11 cellular contexts compared by ENCODE assay signal in the genomic region with DNA sequence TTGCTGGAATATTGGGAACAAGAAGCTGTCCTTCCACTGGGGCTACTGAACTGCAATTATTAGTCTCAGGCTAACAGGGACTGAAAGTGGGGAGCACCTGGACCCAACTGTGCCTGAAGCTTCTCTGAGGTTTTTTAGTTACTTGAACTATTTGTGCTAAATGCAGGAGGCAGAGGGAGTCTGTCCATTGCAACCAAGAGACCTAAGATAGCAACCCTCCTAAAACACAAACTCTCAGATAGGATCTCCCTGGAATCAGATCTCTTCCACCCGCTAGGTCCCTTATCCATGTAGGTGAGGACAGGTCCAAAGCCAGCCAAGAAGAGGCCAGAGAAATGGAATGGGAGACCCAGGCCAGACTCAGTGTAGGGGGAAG. TPM values are rescaled to one million over a fixed set of nuclear protein-coding genes. Genes with fewer than 3 reads are reported as not detected.
A peak's percentile ranks its signal among the peaks of the same experiment; 100 is the strongest.
DNase-seq lines count a peak whose midpoint lies in the region; ATAC-seq, FAIRE-seq and TF ChIP-seq lines count a peak whose summit lies in the region.
"Had no signal": no experiment of that assay in that cellular context is flagged by ENCODE, and none has a peak within 500 bp of the region (broad histone marks: within the 10 kb centered on the region; RNA-seq: fewer than 3 reads in every experiment).

No MANE protein-coding gene starts in this region.

- peaks cover 71% of the 10 kb centered on the region for H3K4me1 ChIP-seq in keratinocyte (ENCODE audit: control insufficient read depth, extremely low read depth, insufficient read depth, low read length)

- intact Hi-C loops in CD14-positive monocyte (cut with micrococcal nuclease): loop anchor here (5.0 to 10.0 kb wide), 2 partner anchors 38 to 46 kb away; no protein-coding TSS in a partner anchor

- H3K4me3 Mint-ChIP-seq in CD14-positive monocyte: no peak overlapping the region
- H3K4me3 Mint-ChIP-seq: IgD-negative memory B cell had no signal

- no peak overlapping the region for H2AFZ ChIP-seq in keratinocyte (ENCODE audit: control insufficient read depth, low read length)

- H3K9ac ChIP-seq in keratinocyte (ENCODE audit: control insufficient read depth, extremely low read depth, insufficient read depth, low read length): peak overlapping the region; percentile 4

- H4K20me1 ChIP-seq in keratinocyte (ENCODE audit: control insufficient read depth, extremely low read depth, insufficient read depth, low read length): peaks cover 14% of the 10 kb centered on the region

- dilution Hi-C loops in keratinocyte (cut with MboI; ENCODE audit: extremely low pct_ligation_motif_present, low sequenced_read_pairs): no loop called here

- no peak for FAIRE-seq in keratinocyte (lab: Jason Lieb, UNC)

- peaks cover 73% of the 10 kb centered on the region for H3K4me1 Mint-ChIP-seq in CD14-positive monocyte

- no peak overlapping the region for H3K4me3 ChIP-seq in keratinocyte (ENCODE audit: control insufficient read depth in 2 of 3, extremely low read depth in 1 of 3, insufficient read depth in 2 of 3, low read depth in 1 of 3, low read length in 3 of 3)

- H3K36me3 ChIP-seq in keratinocyte (ENCODE audit: control insufficient read depth in 2 of 2, extremely low read depth in 1 of 2, insufficient read depth in 2 of 2, low read length in 2 of 2): peaks cover 4 to 6% of the 10 kb centered on the region in 2 experiments

- TF ChIP-seq CTCF in keratinocyte (optimal IDR thresholded peaks at IDR 0.05 in 1 of 3, IDR thresholded peaks at IDR 0.05 in 1 of 3, conservative IDR thresholded peaks at IDR 0.05 in 1 of 3; ENCODE audit: extremely low read depth in 1 of 3, insufficient read depth in 2 of 3, low read length in 3 of 3): no peak
- no peak for TF ChIP-seq CTCF in CD14-positive monocyte (IDR thresholded peaks at IDR 0.05)

- no peaks in the 10 kb centered on the region for H3K27me3 ChIP-seq in keratinocyte (ENCODE audit: control insufficient read depth, extremely low read depth, insufficient read depth, low read length)

- peaks cover 0 to 2% (median 0%) of the 10 kb centered on the region in 3 donors for H3K27me3 Mint-ChIP-seq in CD14-positive monocyte (ENCODE audit: low read depth in 3 of 3)

- DNase-seq in HT-29 (ENCODE audit: low spot score) (peak; percentile 66), amniotic epithelial cell (ENCODE audit: low read depth) (peak; percentile 39), keratinocyte (ENCODE audit: low read depth, low spot score) (no peak), substantia nigra (lab: John Stamatoyannopoulos, UW) (no peak), RKO (ENCODE audit: low spot score) (no peak), NCI-H1436 (lab: John Stamatoyannopoulos, UW) (no peak), CD14-positive monocyte (ENCODE audit: low spot score) (no peak)
- DNase-seq: activated naive CD4-positive, alpha-beta T cell; stimulated activated CD4-positive, alpha-beta T cell treated with anti-CD3 and anti-CD28 coated beads, Interleukin-4, amount 100 ng/mL, for 24 hours had no signal

- peak overlapping the region in 2 of 7 donors; percentile 48 to 54 for H3K27ac Mint-ChIP-seq in CD14-positive monocyte

- no peak for ATAC-seq in HG03045 (IDR thresholded peaks at IDR 0.05; ENCODE audit: unreplicated experiment)

- peaks cover 2% of the 10 kb centered on the region for H3K9me1 ChIP-seq in keratinocyte (ENCODE audit: control insufficient read depth, extremely low read depth, insufficient read depth, low read length)

- peaks cover 29 to 44% of the 10 kb centered on the region in 2 donors for H3K36me3 Mint-ChIP-seq in CD14-positive monocyte

- H3K9me3 Mint-ChIP-seq in CD14-positive monocyte: peaks cover 0 to 2% (median 0%) of the 10 kb centered on the region in 7 donors
- H3K9me3 Mint-ChIP-seq: IgD-negative memory B cell had no signal

- H3K4me2 ChIP-seq in keratinocyte (ENCODE audit: control insufficient read depth, extremely low read depth, insufficient read depth, low read depth, low read length): peak overlapping the region; percentile 66

- H3K79me2 ChIP-seq in keratinocyte (ENCODE audit: control insufficient read depth, insufficient read depth, low read length): peaks cover 77% of the 10 kb centered on the region

- H3K27ac ChIP-seq in keratinocyte (ENCODE audit: control insufficient read depth, insufficient read depth, low read length) (peak overlapping the region; percentile 23), substantia nigra (ENCODE audit: low read depth, low read length, poor library complexity, severe bottlenecking) (peak overlapping the region; percentile 85)

- H3K9me3 ChIP-seq in keratinocyte (ENCODE audit: control insufficient read depth, low read depth, low read length): no peaks in the 10 kb centered on the region

RNA-seq across cellular contexts. Expression of gene NCOR2, which starts 58.1 kb away (rescaled TPM):
- 93.6 and 114 TPM in 2 replicates for total RNA-seq in HT-29 (2014; rRNA removed; shearing (Covaris generic))
- polyA plus RNA-seq in keratinocyte (4.7 to 10.3 TPM (median 5.0 TPM) in 3 replicates), CD14-positive monocyte (1 to 10 TPM; 4.7 to 5.5 TPM)
- 31.0 TPM for polyA plus RNA-seq in keratinocyte (2011; ENCODE audit: low read depth)
- 6.5 and 20.0 TPM in 2 replicates for polyA plus RNA-seq in keratinocyte (2011; cell fraction: cytosol; rRNA removed)
- polyA plus RNA-seq in keratinocyte (2011; cell fraction: nucleus; rRNA removed): 43.3 and 69.5 TPM in 2 replicates
- polyA plus RNA-seq in keratinocyte (2012; ENCODE audit: low replicate concordance): 35.3 and 75.7 TPM in 2 replicates
- polyA minus RNA-seq in keratinocyte: 19.3 to 59.5 TPM (median 23.6 TPM) in 3 replicates
- 40.7 TPM for polyA minus RNA-seq in keratinocyte (2011; cell fraction: cytosol; rRNA and poly(A)+ RNA removed)
- polyA minus RNA-seq in keratinocyte (2011; cell fraction: nucleus; rRNA and poly(A)+ RNA removed): 50.3 and 64.5 TPM in 2 replicates

Comparison
In these comparisons a context has a peak if more than half of its experiments do, and no peak if none do; other contexts are left out.
1. DNase-seq: peak in HT-29 (single experiment) and amniotic epithelial cell (single experiment); none in keratinocyte (single experiment), substantia nigra (0 of 49), RKO (single experiment), NCI-H1436 (single experiment) and CD14-positive monocyte (single experiment).